ENCODE assay signal across 7 cellular contexts in the genomic region with DNA sequence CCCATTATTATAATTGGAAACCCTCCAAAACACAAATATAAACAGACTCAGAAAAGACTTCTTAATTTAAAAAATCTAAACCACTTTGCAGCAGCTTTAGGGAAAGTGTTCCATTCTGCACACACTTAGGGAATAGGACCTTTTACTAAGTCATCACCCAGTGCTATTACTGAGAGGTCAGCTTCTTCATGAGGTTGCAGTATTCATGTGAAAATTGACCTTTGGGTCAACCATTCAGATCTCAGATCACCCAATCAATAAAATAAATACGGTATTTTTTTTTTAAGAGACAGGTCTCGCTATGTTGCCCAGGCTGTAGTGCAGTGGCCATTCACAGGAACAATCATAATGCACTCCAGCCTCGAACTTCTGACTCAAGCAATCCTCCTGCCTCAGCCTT. TPM values are rescaled to one million over a fixed set of nuclear protein-coding genes. Genes with fewer than 3 reads are reported as not detected.
"Had no signal": no experiment of that assay in that cellular context is flagged by ENCODE, and none has a peak within 500 bp of the region (broad histone marks: within the 10 kb centered on the region; RNA-seq: fewer than 3 reads in every experiment).

No MANE protein-coding gene starts in this region.

- H3K4me3 ChIP-seq: GM23248, K562 had no signal

- H3K27ac ChIP-seq: GM23248 had no signal

- H2AFZ ChIP-seq: GM23248 had no signal

- FAIRE-seq: HTR-8/SVneo, K562 had no signal

- ATAC-seq: K562 had no signal

- DNase-seq: GOT3, H7, KG1 had no signal

- H3K9ac ChIP-seq: GM23248 had no signal

RNA-seq across cellular contexts. Expression of a gene that starts 21.8 kb away (rescaled TPM):
- total RNA-seq: GM23248 had no signal

RNA-seq across cellular contexts. Expression of a gene that starts 27.6 kb away (rescaled TPM):
- total RNA-seq: HT-29 had no signal
- polyA plus RNA-seq: K562 had no signal
